8 cellular contexts compared by ENCODE assay signal in genomic region chr9:19161257-19162025, GRCh38. TPM values are rescaled to one million over a fixed set of nuclear protein-coding genes. Genes with fewer than 3 reads are reported as not detected.
DNase-seq lines count a peak whose midpoint lies in the region; ATAC-seq, FAIRE-seq and TF ChIP-seq lines count a peak whose summit lies in the region.

No MANE protein-coding gene starts in this region.

- TF ChIP-seq RAD21 in K562 (CRISPR knock-in tag; conservative IDR thresholded peaks at IDR 0.05 in 1 of 2, IDR thresholded peaks at IDR 0.05 in 1 of 2), result no peak; a peak in 1 of 4 replicates

- CTCF ChIA-PET in K562 (lab: Yijun Ruan, JAX; ENCODE audit: low intra/inter-chr PET ratio), result interaction anchor here (0.6 kb wide), 1 partner anchor 13 kb away, joined by 3 read pairs; no protein-coding TSS in a partner anchor

- peak overlapping the region; percentile 44 for H2AFZ ChIP-seq in K562 (ENCODE audit: low read depth, low read length)

- BruUV-seq in K562 (replicated peaks; lab: Mats Ljungman, UMichigan), result no TSS peak

- no peaks in the 10 kb centered on the region for H4K20me1 ChIP-seq in K562 (replicated peaks; ENCODE audit: control insufficient read depth, insufficient read depth, low read length)

- H3K4me2 ChIP-seq in K562 (ENCODE audit: insufficient read depth, low read length), result peak overlapping the region; percentile 57

- POLR2A ChIA-PET in K562 (lab: Yijun Ruan, JAX), result no interaction called here

- H3K9me1 ChIP-seq in K562 (ENCODE audit: control insufficient read depth, insufficient read depth, low read length), result no peaks in the 10 kb centered on the region

- H3K27ac ChIP-seq in SJSA1 (peak overlapping the region; percentile 85), K562 (ENCODE audit: extremely low read depth, low read depth, low read length) (peak overlapping the region; percentile 79), thymus (ENCODE audit: low read depth) (peak overlapping the region; percentile 89)

- peak; percentile 96 for TF ChIP-seq EP300 in K562 (IDR thresholded peaks at IDR 0.05; ENCODE audit: low read length)

- H3K27me3 ChIP-seq in SJSA1 (replicated peaks) (no peaks in the 10 kb centered on the region), K562 (ENCODE audit: control insufficient read depth in 2 of 2, insufficient read depth in 2 of 2, low read length in 2 of 2) (no peaks in the 10 kb centered on the region), thymus (ENCODE audit: control insufficient read depth, insufficient read depth) (no peaks in the 10 kb centered on the region)

- peak; percentile 91 for FAIRE-seq in K562 (lab: Jason Lieb, UNC)

- no peaks in the 10 kb centered on the region for H3K9me3 ChIP-seq in SJSA1 (replicated peaks)
- no peaks in the 10 kb centered on the region for H3K9me3 ChIP-seq in K562 (replicated peaks; ENCODE audit: control insufficient read depth, insufficient read depth, low read depth, low read length)
- H3K9me3 ChIP-seq in thymus (ENCODE audit: control insufficient read depth), result no peaks in the 10 kb centered on the region

- H3K4me3 ChIP-seq in SJSA1, result no peak overlapping the region
- H3K4me3 ChIP-seq in K562, result no peak overlapping the region
- H3K4me3 ChIP-seq in lower leg skin (ENCODE audit: low read depth, poor library complexity, severe bottlenecking), result no peak overlapping the region
- no peak overlapping the region for H3K4me3 ChIP-seq in thymus (ENCODE audit: low read length)

- H3K36me3 ChIP-seq in SJSA1 (no peaks in the 10 kb centered on the region), K562 (ENCODE audit: control insufficient read depth, insufficient read depth, low read length) (no peaks in the 10 kb centered on the region), thymus (ENCODE audit: control insufficient read depth, insufficient read depth) (no peaks in the 10 kb centered on the region)

- TF ChIP-seq CTCF in K562 (IDR thresholded peaks at IDR 0.05 in 2 of 3, conservative IDR thresholded peaks at IDR 0.05 in 1 of 3; ENCODE audit: insufficient read depth in 2 of 3, low read depth in 1 of 3, low read length in 3 of 3) (no peak), lower leg skin (IDR thresholded peaks at IDR 0.05) (peak in 1 of 3 donors; percentile 62)

- in situ Hi-C loops in K562 (cut with MboI), result no loop called here

- H3K4me1 ChIP-seq in SJSA1 (replicated peaks) (peaks cover 15% of the 10 kb centered on the region), K562 (replicated peaks in 1 of 2; ENCODE audit: control insufficient read depth in 2 of 2, insufficient read depth in 2 of 2, low read length in 2 of 2) (peaks cover 12 to 13% of the 10 kb centered on the region in 2 experiments; a peak in 4 of 5 replicates), thymus (ENCODE audit: control insufficient read depth, insufficient read depth, low read length) (peaks cover 7% of the 10 kb centered on the region)

- TF ChIP-seq POLR2A in K562 (conservative IDR thresholded peaks at IDR 0.05) (no peak), lower leg skin (IDR thresholded peaks at IDR 0.05) (no peak)

- ATAC-seq in HG03139 (IDR thresholded peaks at IDR 0.05; ENCODE audit: unreplicated experiment) (peak; percentile 74), K562 (peak; percentile 84), GM21367 (IDR thresholded peaks at IDR 0.05; ENCODE audit: unreplicated experiment) (no peak)

- intact Hi-C loops in K562 (cut with micrococcal nuclease) (loop anchor here (5.0 kb wide), 1 partner anchor 71 kb away; the partner anchor contains the start of gene DENND4C), lower leg skin (cut with DNase I; ENCODE audit: low total_unique reads) (no loop called here)

- DNase-seq in stimulated activated CD4-positive, alpha-beta T cell treated with anti-CD3 and anti-CD28 coated beads, Interleukin-12 subunit alpha, Interleukin-12 subunit beta, amount 100 ng/mL, for 48 hours (ENCODE audit: low read depth in 2 of 3, low spot score in 1 of 3), result peak in 2 of 3 donors; percentile 41 to 59
- DNase-seq in stimulated activated CD4-positive, alpha-beta T cell treated with anti-CD3 and anti-CD28 coated beads, Interleukin-12 subunit alpha, Interleukin-12 subunit beta, amount 100 ng/mL, for 4 hours, result no peak
- DNase-seq in SJSA1 (ENCODE audit: low read depth in 1 of 2, low spot score in 2 of 2) (peak in 1 of 2 experiments; percentile 62), K562 (ENCODE audit: extremely low read depth in 1 of 4, low spot score in 3 of 4) (peak; percentile 20 to 77 (median 38)), lower leg skin (ENCODE audit: low spot score in 2 of 2) (peak; percentile 92 to 93)

- 11% methylated on average over 9 of the region's 9 CpGs for WGBS in K562 (ENCODE audit: insufficient coverage, low coverage, missing lambda C conversion rate)
- WGBS in lower leg skin, 2 donors, result 51 to 55% methylated on average over 9 of the region's 9 CpGs
- WGBS in thymus, result 60% methylated on average over 9 of the region's 9 CpGs

- peak overlapping the region in 1 of 2 experiments; percentile 27; a peak in 2 of 4 replicates for H3K9ac ChIP-seq in K562 (ENCODE audit: insufficient read depth in 1 of 2, low read depth in 2 of 2, low read length in 2 of 2)

- H3K79me2 ChIP-seq in K562 (ENCODE audit: control insufficient read depth, insufficient read depth, low read length), result no peaks in the 10 kb centered on the region

TF ChIP-seq in K562, 482 proteins besides CTCF, POLR2A, EP300 and RAD21 (continues in another document):
- peak; percentile 100 for TF ChIP-seq CEBPB (tag; IDR thresholded peaks at IDR 0.05)

RNA-seq across cellular contexts. Expression of gene PLIN2, which starts 34.1 kb away (rescaled TPM):
- 24.2 and 27.6 TPM in 2 replicates for total RNA-seq in SJSA1 (2014; rRNA removed; shearing (Covaris generic))
- total RNA-seq in K562 (2011; cell fraction: chromatin; rRNA removed; ENCODE audit: low replicate concordance), result 37.8 and 44.9 TPM in 2 replicates
- 39.6 and 44.5 TPM in 2 replicates for total RNA-seq in K562 (2011; cell fraction: nucleolus; rRNA removed)
- total RNA-seq in K562 (2011; cell fraction: nucleoplasm; rRNA removed), result 42.6 and 48.0 TPM in 2 replicates
- total RNA-seq in K562 (2014; rRNA removed), result 29.1 and 34.2 TPM in 2 replicates
- 42.6 and 43.6 TPM in 2 replicates for total RNA-seq in K562 (2014; rRNA removed; fragmentation: Illumina TruSeq; extraction: Trizol)
- total RNA-seq in K562 (2015; rRNA removed; fragmentation: Illumina TruSeq; extraction: Trizol), result 38.2 and 41.0 TPM in 2 replicates
- total RNA-seq in K562 (2021), result 35.4 and 36.4 TPM in 2 replicates
- polyA plus RNA-seq in K562 (2011; rRNA removed), result 48.7 and 95.5 TPM in 2 replicates
- 58.3 and 118 TPM in 2 replicates for polyA plus RNA-seq in K562 (2011; cell fraction: cytosol; rRNA removed)
- polyA plus RNA-seq in K562 (2011; cell fraction: nucleus; rRNA removed), result 33.5 and 44.6 TPM in 2 replicates
- polyA plus RNA-seq in K562 (2012), result 41.1 and 52.0 TPM in 2 replicates
- polyA plus RNA-seq in K562 (2014; fragmentation: Illumina TruSeq; extraction: Trizol), result 46.4 and 47.4 TPM in 2 replicates
- 10 to 100 TPM; 63.7 to 68.6 TPM for polyA plus RNA-seq in K562 (2014; fragmentation: Nextera tagmentation; extraction: Ambion mirVana)
- polyA plus RNA-seq in K562 (2014; rRNA removed), result 32.2 and 33.8 TPM in 2 replicates
- 90.1 and 183 TPM in 2 replicates for polyA minus RNA-seq in K562 (2011; rRNA and poly(A)+ RNA removed)
- polyA minus RNA-seq in K562 (2011; cell fraction: cytosol; rRNA and poly(A)+ RNA removed), result 26.7 and 55.8 TPM in 2 replicates
- polyA minus RNA-seq in K562 (2011; cell fraction: nucleus; rRNA and poly(A)+ RNA removed), result 19.7 and 23.4 TPM in 2 replicates
- 100 to 1,000 TPM in 3 of 4 donors, 10 to 100 TPM in 1; 96.4 to 377 (median 177) TPM for total RNA-seq in lower leg skin
- 188 TPM for polyA plus RNA-seq in thymus

RNA-seq across cellular contexts. Expression of gene HAUS6, which starts 58.7 kb away (rescaled TPM):
- 13.5 and 14.0 TPM in 2 replicates for total RNA-seq in SJSA1 (2014; rRNA removed; shearing (Covaris generic))
- total RNA-seq in K562 (2011; cell fraction: chromatin; rRNA removed; ENCODE audit: low replicate concordance), result 9.3 and 32.6 TPM in 2 replicates
- 9.8 and 12.0 TPM in 2 replicates for total RNA-seq in K562 (2011; cell fraction: nucleolus; rRNA removed)
- 16.6 and 25.2 TPM in 2 replicates for total RNA-seq in K562 (2011; cell fraction: nucleoplasm; rRNA removed)
- total RNA-seq in K562 (2014; rRNA removed) (16.1 and 17.6 TPM in 2 replicates), K562 (2014; rRNA removed; fragmentation: Illumina TruSeq; extraction: Trizol) (31.7 and 40.5 TPM in 2 replicates), K562 (2015; rRNA removed; fragmentation: Illumina TruSeq; extraction: Trizol) (27.2 and 30.2 TPM in 2 replicates), K562 (2021) (22.5 and 23.1 TPM in 2 replicates), lower leg skin (1 to 10 TPM; 6.5 to 7.9 (median 7.4) TPM)
- polyA plus RNA-seq in K562 (2011; rRNA removed) (19.6 and 29.7 TPM in 2 replicates), K562 (2014; fragmentation: Illumina TruSeq; extraction: Trizol) (21.7 and 23.9 TPM in 2 replicates), K562 (2014; fragmentation: Nextera tagmentation; extraction: Ambion mirVana) (10 to 100 TPM; 10.2 to 17.6 TPM), K562 (2014; rRNA removed) (15.9 and 17.2 TPM in 2 replicates), thymus (10.8 TPM)
- 5.5 and 7.6 TPM in 2 replicates for polyA plus RNA-seq in K562 (2011; cell fraction: cytosol; rRNA removed)
- polyA plus RNA-seq in K562 (2011; cell fraction: nucleus; rRNA removed), result 10.6 and 13.1 TPM in 2 replicates
- 12.4 and 12.6 TPM in 2 replicates for polyA plus RNA-seq in K562 (2012)
- polyA minus RNA-seq in K562 (2011; rRNA and poly(A)+ RNA removed), result 34.3 and 35.6 TPM in 2 replicates
- polyA minus RNA-seq in K562 (2011; cell fraction: cytosol; rRNA and poly(A)+ RNA removed), result 10.6 and 16.1 TPM in 2 replicates
- 11.8 and 16.2 TPM in 2 replicates for polyA minus RNA-seq in K562 (2011; cell fraction: nucleus; rRNA and poly(A)+ RNA removed)
